ENCODE assay signal across 9 cellular contexts in the genomic region with DNA sequence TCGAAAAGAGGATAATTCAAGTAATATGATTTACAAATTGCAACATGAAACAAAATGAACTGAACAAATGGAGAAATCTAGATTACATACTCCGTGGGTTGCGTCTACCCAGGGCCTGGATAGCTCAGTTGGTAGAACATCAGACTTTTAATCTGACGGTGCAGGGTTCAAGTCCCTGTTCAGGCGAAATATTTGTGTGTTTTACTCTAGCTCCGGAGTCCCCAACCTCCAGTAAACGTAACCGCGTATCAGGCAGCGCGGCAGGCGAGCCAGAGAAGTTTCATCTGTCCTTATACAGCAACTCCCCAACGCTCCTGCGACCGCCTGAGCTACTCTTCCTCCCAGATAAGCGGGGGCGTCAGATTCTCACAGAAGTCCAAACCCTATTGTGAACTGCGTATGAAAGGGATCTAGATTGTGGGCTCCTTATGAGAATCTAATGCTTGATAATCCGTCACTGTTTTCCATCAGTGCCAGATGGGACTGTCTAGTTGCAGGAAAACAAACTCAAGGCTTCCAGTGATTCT.
DNase-seq lines count a peak whose midpoint lies in the region; ATAC-seq and TF ChIP-seq lines count a peak whose summit lies in the region.
"Had no signal": no experiment of that assay in that cellular context is flagged by ENCODE, and none has a peak within 500 bp of the region (broad histone marks: within the 10 kb centered on the region; RNA-seq: fewer than 3 reads in every experiment).

No MANE protein-coding gene starts in this region.

- H3K4me1 Mint-ChIP-seq in mesothelial cell of epicardium, result no peaks in the 10 kb centered on the region
- H3K4me1 Mint-ChIP-seq: naive B cell had no signal

- H3K4me3 ChIP-seq in GM06990 (replicated peaks; ENCODE audit: low read depth, low read length) (no peak overlapping the region), astrocyte of the cerebellum (ENCODE audit: low read depth, low read length) (peak overlapping the region; percentile 10)

- TF ChIP-seq CTCF in GM06990 (IDR thresholded peaks at IDR 0.05; ENCODE audit: insufficient read depth, low read length, poor library complexity, severe bottlenecking), result no peak
- no peak for TF ChIP-seq CTCF in astrocyte of the cerebellum (IDR thresholded peaks at IDR 0.05; ENCODE audit: low read depth, low read length, missing control alignments)
- TF ChIP-seq CTCF in mesothelial cell of epicardium (IDR thresholded peaks at IDR 0.05; ENCODE audit: unreplicated experiment), result no peak

- DNase-seq in GM06990 (ENCODE audit: extremely low read depth, insufficient read length) (peak; percentile 39), NCI-H1105 (lab: John Stamatoyannopoulos, UW) (peak; percentile 45), astrocyte of the cerebellum (ENCODE audit: low read depth) (no peak), mesothelial cell of epicardium (ENCODE audit: low spot score in 2 of 2, unreplicated experiment in 2 of 2) (no peak), KG1 (lab: John Stamatoyannopoulos, UW) (no peak), GF-D8 (lab: John Stamatoyannopoulos, UW) (no peak)
- DNase-seq: naive B cell had no signal

- ATAC-seq in HG02588 (IDR thresholded peaks at IDR 0.05; ENCODE audit: unreplicated experiment) (no peak), HG02938 (IDR thresholded peaks at IDR 0.05; ENCODE audit: unreplicated experiment) (no peak)

- no peaks in the 10 kb centered on the region for H3K36me3 Mint-ChIP-seq in mesothelial cell of epicardium

- no peak overlapping the region for H3K27ac Mint-ChIP-seq in mesothelial cell of epicardium
- H3K27ac Mint-ChIP-seq: naive B cell had no signal

- in situ Hi-C loops in astrocyte of the cerebellum (cut with HindIII; ENCODE audit: low sequenced_read_pairs), result no loop called here

- H3K27me3 Mint-ChIP-seq in mesothelial cell of epicardium (ENCODE audit: low read depth), result peaks cover 91% of the 10 kb centered on the region

- peak overlapping the region; percentile 23 for H3K4me3 Mint-ChIP-seq in mesothelial cell of epicardium
- H3K4me3 Mint-ChIP-seq: naive B cell had no signal

- peaks cover 12% of the 10 kb centered on the region for H3K9me3 Mint-ChIP-seq in mesothelial cell of epicardium

- H3K27me3 ChIP-seq in GM06990 (replicated peaks; ENCODE audit: control insufficient read depth, insufficient read depth, low read length), result no peaks in the 10 kb centered on the region

- H3K36me3 ChIP-seq in GM06990 (ENCODE audit: control insufficient read depth, insufficient read depth, low read length), result no peaks in the 10 kb centered on the region

Comparison
In these comparisons a context has a peak if more than half of its experiments do, and no peak if none do; other contexts are left out.
1. DNase-seq: peak in GM06990 (single experiment) and NCI-H1105 (single experiment); none in astrocyte of the cerebellum (single experiment), mesothelial cell of epicardium (0 of 2), KG1 (single experiment) and GF-D8 (single experiment).